ENCODE assay signal across 19 cellular contexts in the genomic region with DNA sequence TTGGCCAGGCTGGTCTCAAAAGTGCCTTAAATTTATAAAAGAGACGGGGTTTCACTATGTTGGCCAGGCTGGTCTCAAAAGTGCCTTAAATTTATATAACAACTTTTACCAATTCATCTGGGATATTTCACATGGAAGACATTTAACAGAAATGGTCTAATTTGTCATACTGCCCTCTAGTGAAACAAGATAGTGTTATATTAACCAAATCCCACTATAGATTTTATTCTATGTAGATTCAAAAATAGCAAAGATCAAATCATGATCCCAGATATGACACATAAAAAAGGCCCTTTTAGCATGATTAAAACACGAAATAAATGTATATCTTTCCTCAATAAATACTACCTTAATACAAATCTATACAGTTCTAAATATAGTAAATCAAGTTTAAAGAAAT.
DNase-seq lines count a peak whose midpoint lies in the region; ATAC-seq, FAIRE-seq and TF ChIP-seq lines count a peak whose summit lies in the region.
"Had no signal": no experiment of that assay in that cellular context is flagged by ENCODE, and none has a peak within 500 bp of the region (broad histone marks: within the 10 kb centered on the region; RNA-seq: fewer than 3 reads in every experiment).

No MANE protein-coding gene starts in this region.

- no peaks in the 10 kb centered on the region for H4K20me1 ChIP-seq in SK-N-SH (ENCODE audit: insufficient read depth)

- H3K27me3 Mint-ChIP-seq in mesothelial cell of epicardium (ENCODE audit: low read depth): peaks cover 35% of the 10 kb centered on the region

- no peaks in the 10 kb centered on the region for H3K36me3 Mint-ChIP-seq in mesothelial cell of epicardium

- H3K4me3 ChIP-seq in SK-N-SH (ENCODE audit: low read depth in 2 of 2, low read length in 1 of 2) (no peak overlapping the region), lower lobe of right lung (no peak overlapping the region)
- H3K4me3 ChIP-seq: gastrocnemius medialis, vagina had no signal

- no peaks in the 10 kb centered on the region for H3K36me3 ChIP-seq in SK-N-SH (replicated peaks in 1 of 2; ENCODE audit: control insufficient read depth in 1 of 2, insufficient read depth in 2 of 2, low read length in 1 of 2)
- no peaks in the 10 kb centered on the region for H3K36me3 ChIP-seq in lower lobe of right lung
- H3K36me3 ChIP-seq: gastrocnemius medialis, vagina had no signal

- TF ChIP-seq RAD21 in SK-N-SH (IDR thresholded peaks at IDR 0.05; ENCODE audit: low read length): no peak; the same call in 1 of the 2 replicates

- no peaks in the 10 kb centered on the region for H3K9me2 ChIP-seq in SK-N-SH

- H3K27me3 ChIP-seq in SK-N-SH (ENCODE audit: insufficient read depth) (no peaks in the 10 kb centered on the region), lower lobe of right lung (ENCODE audit: low read depth) (no peaks in the 10 kb centered on the region)
- H3K27me3 ChIP-seq: gastrocnemius medialis, vagina had no signal

- ATAC-seq in lower lobe of right lung (no peak), HG03025 (IDR thresholded peaks at IDR 0.05; ENCODE audit: low FRiP score, unreplicated experiment) (no peak), HG03460 (IDR thresholded peaks at IDR 0.05; ENCODE audit: unreplicated experiment) (no peak)
- ATAC-seq: gastrocnemius medialis; right cardiac atrium; stimulated activated naive CD8-positive, alpha-beta T cell treated with anti-CD3 and anti-CD28 coated beads, Interleukin-15, Interleukin-2, amounts not matched to agents 100 U/mL and 50 U/mL, for 24 hours had no signal

- TF ChIP-seq CTCF in D721Med (IDR thresholded peaks at IDR 0.05; ENCODE audit: insufficient read depth, missing control alignments) (peak; percentile 16), SK-N-SH (IDR thresholded peaks at IDR 0.05) (peak; percentile 58), mesothelial cell of epicardium (IDR thresholded peaks at IDR 0.05; ENCODE audit: unreplicated experiment) (peak; percentile 35), lower lobe of right lung (IDR thresholded peaks at IDR 0.05) (no peak)

- H3K4me1 Mint-ChIP-seq in mesothelial cell of epicardium: no peaks in the 10 kb centered on the region

- FAIRE-seq in D721Med (lab: Jason Lieb, UNC): no peak
- no peak for FAIRE-seq in HTR-8/SVneo (lab: Jason Lieb, UNC)

- H3K27ac ChIP-seq in SK-N-SH (ENCODE audit: low read depth in 2 of 2, low read length in 1 of 2) (no peak overlapping the region), lower lobe of right lung (no peak overlapping the region)
- H3K27ac ChIP-seq: gastrocnemius medialis, vagina had no signal

- H2AFZ ChIP-seq in SK-N-SH (ENCODE audit: low read depth): no peak overlapping the region

- 15% methylated on average over 2 of the region's 2 CpGs for WGBS in SK-N-SH (ENCODE audit: low lambda C conversion rate)

- no peak for DNase-seq in D721Med (ENCODE audit: insufficient read length, low spot score)
- peak; percentile 3 for DNase-seq in HTR-8/SVneo (ENCODE audit: insufficient read length, low spot score)
- DNase-seq in SK-N-SH: peak; percentile 13
- DNase-seq in mesothelial cell of epicardium (ENCODE audit: low spot score in 2 of 2, unreplicated experiment in 2 of 2): no peak
- no peak for DNase-seq in lower lobe of right lung
- no peak for DNase-seq in activated gamma-delta T cell treated with Interleukin-2 at 50 U/mL for 16 hours
- DNase-seq: activated CD8-positive, alpha-beta memory T cell treated with anti-CD3 and anti-CD28 coated beads for 24 hours; activated gamma-delta T cell; effector CD4-positive, alpha-beta T cell; gastrocnemius medialis; NCI-H146; NCI-H510A treated with DMSO at 0.1 percent for 48 hours; right cardiac atrium; SIG-M5; stimulated activated CD4-positive, alpha-beta T cell treated with anti-CD3 and anti-CD28 coated beads, Interleukin-4, amount 100 ng/mL, for 4 hours; stimulated activated naive CD8-positive, alpha-beta T cell treated with anti-CD3 and anti-CD28 coated beads, Interleukin-15, Interleukin-2, amounts not matched to agents 100 U/mL and 50 U/mL, for 24 hours had no signal

- H3F3A ChIP-seq in SK-N-SH (replicated peaks; ENCODE audit: insufficient read depth): no peaks in the 10 kb centered on the region

- H3K27ac Mint-ChIP-seq in mesothelial cell of epicardium: no peak overlapping the region

- intact Hi-C loops in lower lobe of right lung (cut with DNase I): no loop called here

- H3K4me1 ChIP-seq in SK-N-SH (ENCODE audit: control insufficient read depth in 1 of 2, insufficient read depth in 2 of 2, low read depth in 1 of 2, low read length in 1 of 2) (no peaks in the 10 kb centered on the region), lower lobe of right lung (no peaks in the 10 kb centered on the region)
- H3K4me1 ChIP-seq: gastrocnemius medialis, vagina had no signal

- no peak overlapping the region for H3K4me2 ChIP-seq in SK-N-SH

- CTCF ChIA-PET in SK-N-SH (lab: Yijun Ruan, JAX): interaction anchor here (0.5 to 0.6 kb wide), 2 partner anchors 74 to 482 kb away, joined by 3 read pairs; no protein-coding TSS in a partner anchor

- POLR2A ChIA-PET in SK-N-SH (lab: Yijun Ruan, JAX): no interaction called here

- no peaks in the 10 kb centered on the region for H3K9me3 ChIP-seq in SK-N-SH
- H3K9me3 ChIP-seq in lower lobe of right lung: no peaks in the 10 kb centered on the region
- H3K9me3 ChIP-seq: gastrocnemius medialis, vagina had no signal

- H3K9ac ChIP-seq in SK-N-SH: no peak overlapping the region

- no peaks in the 10 kb centered on the region for H3K79me2 ChIP-seq in SK-N-SH (ENCODE audit: insufficient read depth)

- no peak for TF ChIP-seq EP300 in SK-N-SH (IDR thresholded peaks at IDR 0.05; ENCODE audit: borderline replicate concordance in 1 of 2, low read depth in 1 of 2, low read length in 1 of 2)

- peaks cover 9% of the 10 kb centered on the region for H3K9me3 Mint-ChIP-seq in mesothelial cell of epicardium

- no peak overlapping the region for H3K4me3 Mint-ChIP-seq in mesothelial cell of epicardium

TF ChIP-seq in SK-N-SH, 30 proteins besides CTCF, POLR2A, EP300 and RAD21:
- TF ChIP-seq GATA2 (CRISPR knock-in tag; IDR thresholded peaks at IDR 0.05) (no peak), POLR2AphosphoS5 (IDR thresholded peaks at IDR 0.05; ENCODE audit: low read depth, low read length) (no peak), TEAD4 (IDR thresholded peaks at IDR 0.05; ENCODE audit: borderline replicate concordance, insufficient read depth) (no peak), MAX (IDR thresholded peaks at IDR 0.05; ENCODE audit: low read depth) (no peak), JUND (IDR thresholded peaks at IDR 0.05) (no peak), MXI1 (IDR thresholded peaks at IDR 0.05; ENCODE audit: low read depth, low read length) (no peak), CHD2 (IDR thresholded peaks at IDR 0.05; ENCODE audit: low read length, partially characterized antibody) (no peak), RFX5 (IDR thresholded peaks at IDR 0.05; ENCODE audit: low read length) (no peak), FOSL2 (IDR thresholded peaks at IDR 0.05; ENCODE audit: borderline replicate concordance, low read depth) (no peak), YY1 (IDR thresholded peaks at IDR 0.05; ENCODE audit: low read depth) (no peak), NFIC (IDR thresholded peaks at IDR 0.05; ENCODE audit: borderline replicate concordance) (no peak), RCOR1 (IDR thresholded peaks at IDR 0.05; ENCODE audit: low read length) (no peak), FOXM1 (IDR thresholded peaks at IDR 0.05; ENCODE audit: low read depth) (no peak), TAF1 (IDR thresholded peaks at IDR 0.05; ENCODE audit: borderline replicate concordance, low read depth, low read length) (no peak), GABPA (IDR thresholded peaks at IDR 0.05; ENCODE audit: low read depth) (no peak)
- TF ChIP-seq, protein P1, sequence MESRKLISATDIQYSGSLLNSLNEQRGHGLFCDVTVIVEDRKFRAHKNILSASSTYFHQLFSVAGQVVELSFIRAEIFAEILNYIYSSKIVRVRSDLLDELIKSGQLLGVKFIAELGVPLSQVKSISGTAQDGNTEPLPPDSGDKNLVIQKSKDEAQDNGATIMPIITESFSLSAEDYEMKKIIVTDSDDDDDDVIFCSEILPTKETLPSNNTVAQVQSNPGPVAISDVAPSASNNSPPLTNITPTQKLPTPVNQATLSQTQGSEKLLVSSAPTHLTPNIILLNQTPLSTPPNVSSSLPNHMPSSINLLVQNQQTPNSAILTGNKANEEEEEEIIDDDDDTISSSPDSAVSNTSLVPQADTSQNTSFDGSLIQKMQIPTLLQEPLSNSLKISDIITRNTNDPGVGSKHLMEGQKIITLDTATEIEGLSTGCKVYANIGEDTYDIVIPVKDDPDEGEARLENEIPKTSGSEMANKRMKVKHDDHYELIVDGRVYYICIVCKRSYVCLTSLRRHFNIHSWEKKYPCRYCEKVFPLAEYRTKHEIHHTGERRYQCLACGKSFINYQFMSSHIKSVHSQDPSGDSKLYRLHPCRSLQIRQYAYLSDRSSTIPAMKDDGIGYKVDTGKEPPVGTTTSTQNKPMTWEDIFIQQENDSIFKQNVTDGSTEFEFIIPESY (IDR thresholded peaks at IDR 0.05; ENCODE audit: borderline replicate concordance, low read depth): no peak
- TF ChIP-seq, protein P2, sequence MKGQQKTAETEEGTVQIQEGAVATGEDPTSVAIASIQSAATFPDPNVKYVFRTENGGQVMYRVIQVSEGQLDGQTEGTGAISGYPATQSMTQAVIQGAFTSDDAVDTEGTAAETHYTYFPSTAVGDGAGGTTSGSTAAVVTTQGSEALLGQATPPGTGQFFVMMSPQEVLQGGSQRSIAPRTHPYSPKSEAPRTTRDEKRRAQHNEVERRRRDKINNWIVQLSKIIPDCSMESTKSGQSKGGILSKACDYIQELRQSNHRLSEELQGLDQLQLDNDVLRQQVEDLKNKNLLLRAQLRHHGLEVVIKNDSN (IDR thresholded peaks at IDR 0.05; ENCODE audit: borderline replicate concordance, low read depth): no peak

Comparison
In these comparisons a context has a peak if more than half of its experiments do, and no peak if none do; other contexts are left out.
1. DNase-seq: peak in HTR-8/SVneo (single experiment) and SK-N-SH (single experiment); none in D721Med (single experiment), mesothelial cell of epicardium (0 of 2), lower lobe of right lung (single experiment) and activated gamma-delta T cell treated with Interleukin-2 at 50 U/mL for 16 hours (single experiment).